In the genomic region with DNA sequence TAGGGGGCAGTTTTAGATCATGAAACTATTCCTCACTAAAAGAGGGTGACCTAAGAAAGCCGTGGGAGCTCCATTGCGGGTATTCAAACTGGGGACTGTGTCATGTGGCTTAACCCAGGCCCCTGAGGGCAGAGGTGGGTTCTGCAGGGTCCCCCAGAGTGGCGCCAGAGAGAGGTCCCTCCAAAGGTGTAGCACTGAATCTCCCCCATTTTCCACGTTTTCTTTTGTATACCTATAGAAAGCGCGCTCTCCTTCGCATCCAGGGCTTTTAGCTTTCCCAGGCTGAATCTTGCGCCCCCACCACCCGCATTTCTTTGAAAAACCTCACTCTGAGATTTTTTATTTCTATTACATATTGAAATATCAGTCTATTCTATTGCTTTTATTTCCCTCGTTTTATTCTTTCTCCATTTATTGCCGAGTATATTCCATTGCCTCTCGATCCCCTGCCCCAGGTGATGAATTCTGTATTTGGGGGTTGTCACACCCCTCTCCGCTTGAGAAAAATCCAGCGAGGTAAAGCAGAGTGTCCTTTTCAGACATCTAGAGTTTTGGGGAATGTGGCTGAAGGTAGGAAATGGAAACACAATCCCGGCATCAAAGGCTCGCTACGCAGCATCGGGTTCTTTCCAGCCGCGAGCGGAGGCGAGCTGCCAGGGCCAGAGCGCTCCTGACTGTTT, we compare ENCODE assay signal across 2 cellular contexts.
A peak's percentile ranks its signal among the peaks of the same experiment; 100 is the strongest.
TF ChIP-seq lines count a peak whose summit lies in the region.

No MANE protein-coding gene starts in this region.

TF ChIP-seq in SK-N-SH, 30 proteins besides CTCF, POLR2A, EP300 and RAD21:
- TF ChIP-seq FOSL2 (IDR thresholded peaks at IDR 0.05; ENCODE audit: borderline replicate concordance, low read depth) (no peak), EZH2phosphoT487 (IDR thresholded peaks at IDR 0.05; ENCODE audit: borderline replicate concordance, low read depth) (peak; percentile 74; the same call in 1 of the 2 replicates), NRF1 (IDR thresholded peaks at IDR 0.05; ENCODE audit: low read depth, low read length) (no peak), SIN3A (IDR thresholded peaks at IDR 0.05; ENCODE audit: borderline replicate concordance, low read depth, low read length) (no peak), TAF1 (IDR thresholded peaks at IDR 0.05; ENCODE audit: borderline replicate concordance, low read depth, low read length) (no peak)
- TF ChIP-seq, protein P1, sequence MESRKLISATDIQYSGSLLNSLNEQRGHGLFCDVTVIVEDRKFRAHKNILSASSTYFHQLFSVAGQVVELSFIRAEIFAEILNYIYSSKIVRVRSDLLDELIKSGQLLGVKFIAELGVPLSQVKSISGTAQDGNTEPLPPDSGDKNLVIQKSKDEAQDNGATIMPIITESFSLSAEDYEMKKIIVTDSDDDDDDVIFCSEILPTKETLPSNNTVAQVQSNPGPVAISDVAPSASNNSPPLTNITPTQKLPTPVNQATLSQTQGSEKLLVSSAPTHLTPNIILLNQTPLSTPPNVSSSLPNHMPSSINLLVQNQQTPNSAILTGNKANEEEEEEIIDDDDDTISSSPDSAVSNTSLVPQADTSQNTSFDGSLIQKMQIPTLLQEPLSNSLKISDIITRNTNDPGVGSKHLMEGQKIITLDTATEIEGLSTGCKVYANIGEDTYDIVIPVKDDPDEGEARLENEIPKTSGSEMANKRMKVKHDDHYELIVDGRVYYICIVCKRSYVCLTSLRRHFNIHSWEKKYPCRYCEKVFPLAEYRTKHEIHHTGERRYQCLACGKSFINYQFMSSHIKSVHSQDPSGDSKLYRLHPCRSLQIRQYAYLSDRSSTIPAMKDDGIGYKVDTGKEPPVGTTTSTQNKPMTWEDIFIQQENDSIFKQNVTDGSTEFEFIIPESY (IDR thresholded peaks at IDR 0.05; ENCODE audit: borderline replicate concordance, low read depth), result no peak

TF ChIP-seq in SK-N-SH treated with all-trans-retinoic acid at 6 μM for 48 hours, 23 proteins besides CTCF, POLR2A, EP300 and RAD21:
- TF ChIP-seq ZNF8 (CRISPR knock-in tag; IDR thresholded peaks at IDR 0.05) (no peak), ZNF70 (CRISPR knock-in tag; IDR thresholded peaks at IDR 0.05) (no peak), TOX (CRISPR knock-in tag; IDR thresholded peaks at IDR 0.05; ENCODE audit: borderline replicate concordance) (no peak), ZC3H10 (CRISPR knock-in tag; IDR thresholded peaks at IDR 0.05) (no peak), PPARA (CRISPR knock-in tag; IDR thresholded peaks at IDR 0.05; ENCODE audit: borderline replicate concordance) (no peak), RARB (CRISPR knock-in tag; IDR thresholded peaks at IDR 0.05) (no peak), SNAI2 (CRISPR knock-in tag; IDR thresholded peaks at IDR 0.05) (no peak), BACH2 (CRISPR knock-in tag; IDR thresholded peaks at IDR 0.05; ENCODE audit: borderline replicate concordance) (no peak), ESRRG (CRISPR knock-in tag; IDR thresholded peaks at IDR 0.05) (no peak), ZFP30 (CRISPR knock-in tag; IDR thresholded peaks at IDR 0.05) (no peak), TCF4 (CRISPR knock-in tag; IDR thresholded peaks at IDR 0.05; ENCODE audit: borderline replicate concordance) (no peak), OSR1 (CRISPR knock-in tag; IDR thresholded peaks at IDR 0.05) (no peak), CSDC2 (CRISPR knock-in tag; IDR thresholded peaks at IDR 0.05) (no peak), ARNTL (CRISPR knock-in tag; IDR thresholded peaks at IDR 0.05; ENCODE audit: borderline replicate concordance, low read depth) (no peak), ZNF565 (CRISPR knock-in tag; conservative IDR thresholded peaks at IDR 0.05; ENCODE audit: low read depth) (no peak)
- TF ChIP-seq, protein P2, sequence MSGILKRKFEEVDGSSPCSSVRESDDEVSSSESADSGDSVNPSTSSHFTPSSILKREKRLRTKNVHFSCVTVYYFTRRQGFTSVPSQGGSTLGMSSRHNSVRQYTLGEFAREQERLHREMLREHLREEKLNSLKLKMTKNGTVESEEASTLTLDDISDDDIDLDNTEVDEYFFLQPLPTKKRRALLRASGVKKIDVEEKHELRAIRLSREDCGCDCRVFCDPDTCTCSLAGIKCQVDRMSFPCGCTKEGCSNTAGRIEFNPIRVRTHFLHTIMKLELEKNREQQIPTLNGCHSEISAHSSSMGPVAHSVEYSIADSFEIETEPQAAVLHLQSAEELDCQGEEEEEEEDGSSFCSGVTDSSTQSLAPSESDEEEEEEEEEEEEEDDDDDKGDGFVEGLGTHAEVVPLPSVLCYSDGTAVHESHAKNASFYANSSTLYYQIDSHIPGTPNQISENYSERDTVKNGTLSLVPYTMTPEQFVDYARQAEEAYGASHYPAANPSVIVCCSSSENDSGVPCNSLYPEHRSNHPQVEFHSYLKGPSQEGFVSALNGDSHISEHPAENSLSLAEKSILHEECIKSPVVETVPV (CRISPR knock-in tag; IDR thresholded peaks at IDR 0.05), result no peak
- TF ChIP-seq, protein P3, sequence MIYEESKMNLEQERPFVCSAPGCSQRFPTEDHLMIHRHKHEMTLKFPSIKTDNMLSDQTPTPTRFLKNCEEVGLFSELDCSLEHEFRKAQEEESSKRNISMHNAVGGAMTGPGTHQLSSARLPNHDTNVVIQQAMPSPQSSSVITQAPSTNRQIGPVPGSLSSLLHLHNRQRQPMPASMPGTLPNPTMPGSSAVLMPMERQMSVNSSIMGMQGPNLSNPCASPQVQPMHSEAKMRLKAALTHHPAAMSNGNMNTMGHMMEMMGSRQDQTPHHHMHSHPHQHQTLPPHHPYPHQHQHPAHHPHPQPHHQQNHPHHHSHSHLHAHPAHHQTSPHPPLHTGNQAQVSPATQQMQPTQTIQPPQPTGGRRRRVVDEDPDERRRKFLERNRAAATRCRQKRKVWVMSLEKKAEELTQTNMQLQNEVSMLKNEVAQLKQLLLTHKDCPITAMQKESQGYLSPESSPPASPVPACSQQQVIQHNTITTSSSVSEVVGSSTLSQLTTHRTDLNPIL (CRISPR knock-in tag; IDR thresholded peaks at IDR 0.05; ENCODE audit: low read depth), result no peak
- TF ChIP-seq, protein P4, sequence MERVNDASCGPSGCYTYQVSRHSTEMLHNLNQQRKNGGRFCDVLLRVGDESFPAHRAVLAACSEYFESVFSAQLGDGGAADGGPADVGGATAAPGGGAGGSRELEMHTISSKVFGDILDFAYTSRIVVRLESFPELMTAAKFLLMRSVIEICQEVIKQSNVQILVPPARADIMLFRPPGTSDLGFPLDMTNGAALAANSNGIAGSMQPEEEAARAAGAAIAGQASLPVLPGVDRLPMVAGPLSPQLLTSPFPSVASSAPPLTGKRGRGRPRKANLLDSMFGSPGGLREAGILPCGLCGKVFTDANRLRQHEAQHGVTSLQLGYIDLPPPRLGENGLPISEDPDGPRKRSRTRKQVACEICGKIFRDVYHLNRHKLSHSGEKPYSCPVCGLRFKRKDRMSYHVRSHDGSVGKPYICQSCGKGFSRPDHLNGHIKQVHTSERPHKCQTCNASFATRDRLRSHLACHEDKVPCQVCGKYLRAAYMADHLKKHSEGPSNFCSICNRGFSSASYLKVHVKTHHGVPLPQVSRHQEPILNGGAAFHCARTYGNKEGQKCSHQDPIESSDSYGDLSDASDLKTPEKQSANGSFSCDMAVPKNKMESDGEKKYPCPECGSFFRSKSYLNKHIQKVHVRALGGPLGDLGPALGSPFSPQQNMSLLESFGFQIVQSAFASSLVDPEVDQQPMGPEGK (CRISPR knock-in tag; IDR thresholded peaks at IDR 0.05; ENCODE audit: borderline replicate concordance), result no peak
- TF ChIP-seq, protein P5, sequence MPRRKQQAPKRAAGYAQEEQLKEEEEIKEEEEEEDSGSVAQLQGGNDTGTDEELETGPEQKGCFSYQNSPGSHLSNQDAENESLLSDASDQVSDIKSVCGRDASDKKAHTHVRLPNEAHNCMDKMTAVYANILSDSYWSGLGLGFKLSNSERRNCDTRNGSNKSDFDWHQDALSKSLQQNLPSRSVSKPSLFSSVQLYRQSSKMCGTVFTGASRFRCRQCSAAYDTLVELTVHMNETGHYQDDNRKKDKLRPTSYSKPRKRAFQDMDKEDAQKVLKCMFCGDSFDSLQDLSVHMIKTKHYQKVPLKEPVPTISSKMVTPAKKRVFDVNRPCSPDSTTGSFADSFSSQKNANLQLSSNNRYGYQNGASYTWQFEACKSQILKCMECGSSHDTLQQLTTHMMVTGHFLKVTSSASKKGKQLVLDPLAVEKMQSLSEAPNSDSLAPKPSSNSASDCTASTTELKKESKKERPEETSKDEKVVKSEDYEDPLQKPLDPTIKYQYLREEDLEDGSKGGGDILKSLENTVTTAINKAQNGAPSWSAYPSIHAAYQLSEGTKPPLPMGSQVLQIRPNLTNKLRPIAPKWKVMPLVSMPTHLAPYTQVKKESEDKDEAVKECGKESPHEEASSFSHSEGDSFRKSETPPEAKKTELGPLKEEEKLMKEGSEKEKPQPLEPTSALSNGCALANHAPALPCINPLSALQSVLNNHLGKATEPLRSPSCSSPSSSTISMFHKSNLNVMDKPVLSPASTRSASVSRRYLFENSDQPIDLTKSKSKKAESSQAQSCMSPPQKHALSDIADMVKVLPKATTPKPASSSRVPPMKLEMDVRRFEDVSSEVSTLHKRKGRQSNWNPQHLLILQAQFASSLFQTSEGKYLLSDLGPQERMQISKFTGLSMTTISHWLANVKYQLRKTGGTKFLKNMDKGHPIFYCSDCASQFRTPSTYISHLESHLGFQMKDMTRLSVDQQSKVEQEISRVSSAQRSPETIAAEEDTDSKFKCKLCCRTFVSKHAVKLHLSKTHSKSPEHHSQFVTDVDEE (CRISPR knock-in tag; IDR thresholded peaks at IDR 0.05), result no peak
